ENCODE assay signal across 23 cellular contexts in genomic region chr2:10891848-10892247, GRCh38. TPM values are rescaled to one million over a fixed set of nuclear protein-coding genes. Genes with fewer than 3 reads are reported as not detected.
DNase-seq lines count a peak whose midpoint lies in the region; ATAC-seq, FAIRE-seq and TF ChIP-seq lines count a peak whose summit lies in the region.
"Had no signal": no experiment of that assay in that cellular context is flagged by ENCODE, and none has a peak within 500 bp of the region (broad histone marks: within the 10 kb centered on the region; RNA-seq: fewer than 3 reads in every experiment).

No MANE protein-coding gene starts in this region.

- TF ChIP-seq POLR2A in A549 (IDR thresholded peaks at IDR 0.05; ENCODE audit: low read length) = no peak
- no peak for TF ChIP-seq POLR2A in K562 (conservative IDR thresholded peaks at IDR 0.05)
- no peak for TF ChIP-seq POLR2A in HepG2 (IDR thresholded peaks at IDR 0.05; ENCODE audit: insufficient read depth in 1 of 2, low read depth in 2 of 2, low read length in 2 of 2)

- TF ChIP-seq RAD21 in A549 (conservative IDR thresholded peaks at IDR 0.05 in 1 of 2, IDR thresholded peaks at IDR 0.05 in 1 of 2) (no peak), K562 (CRISPR knock-in tag; conservative IDR thresholded peaks at IDR 0.05 in 1 of 2, IDR thresholded peaks at IDR 0.05 in 1 of 2) (no peak), HepG2 (CRISPR knock-in tag; IDR thresholded peaks at IDR 0.05) (no peak)

- H3K27me3 Mint-ChIP-seq in stimulated activated memory B cell treated with anti-CD40 and anti-IgM and Interleukin-4, amounts not matched to agents 10 μg/mL and 1 μg/mL and 100 μg/mL, for 72 hours = peaks cover 52% of the 10 kb centered on the region

- no peak for ATAC-seq in A549
- no peak for ATAC-seq in K562
- ATAC-seq in HepG2 = no peak
- ATAC-seq in activated naive CD4-positive, alpha-beta T cell treated with anti-CD3 and anti-CD28 coated beads, Interleukin-2, amount 50 U/mL, for 72 hours = no peak
- ATAC-seq in stimulated activated memory B cell treated with anti-CD40 and anti-IgM and Interleukin-4, amounts not matched to agents 10 μg/mL and 1 μg/mL and 100 μg/mL, for 72 hours = no peak

- in situ Hi-C loops in K562 (cut with MboI) = no loop called here
- in situ Hi-C loops in HepG2 (cut with HindIII; ENCODE audit: extremely low pct_ligation_motif_present, low pct_unique_long_range_greater_than_20kb) = no loop called here

- H3K4me3 Mint-ChIP-seq in stimulated activated memory B cell treated with anti-CD40 and anti-IgM and Interleukin-4, amounts not matched to agents 10 μg/mL and 1 μg/mL and 100 μg/mL, for 72 hours = no peak overlapping the region
- H3K4me3 Mint-ChIP-seq: CD4-positive, alpha-beta memory T cell; CD8-positive, alpha-beta memory T cell had no signal

- no peak for FAIRE-seq in A549 (lab: Jason Lieb, UNC)
- no peak for FAIRE-seq in K562 (lab: Jason Lieb, UNC)
- FAIRE-seq in HepG2 (lab: Jason Lieb, UNC) = no peak
- FAIRE-seq: G401.6, GM12891, GM19239 had no signal

- WGBS in A549 (ENCODE audit: missing lambda C conversion rate) = 67% methylated on average over 5 of the region's 5 CpGs
- WGBS in K562 (ENCODE audit: insufficient coverage, low coverage, missing lambda C conversion rate) = 0% methylated on average over 5 of the region's 5 CpGs
- WGBS in HepG2 (ENCODE audit: low lambda C conversion rate) = 37% methylated on average over 5 of the region's 5 CpGs

- CTCF ChIA-PET in A549 (lab: Yijun Ruan, JAX) (interaction anchor here (1.4 to 3.7 kb wide), 4 partner anchors 18 to 232 kb away, joined by 3 to 16 read pairs (median 4); no protein-coding TSS in a partner anchor), K562 (lab: Yijun Ruan, JAX; ENCODE audit: low intra/inter-chr PET ratio) (no interaction called here), HepG2 (lab: Yijun Ruan, JAX; ENCODE audit: low intra/inter-chr PET ratio, low total read pairs) (no interaction called here)

- no peaks in the 10 kb centered on the region for H4K20me1 ChIP-seq in K562 (replicated peaks; ENCODE audit: control insufficient read depth, insufficient read depth, low read length)
- H4K20me1 ChIP-seq in HepG2 (ENCODE audit: insufficient read depth, low read length) = no peaks in the 10 kb centered on the region
- H4K20me1 ChIP-seq: BLaER1 had no signal

- no peaks in the 10 kb centered on the region for H3K36me3 Mint-ChIP-seq in activated naive CD4-positive, alpha-beta T cell treated with anti-CD3 and anti-CD28 coated beads, Interleukin-2, amount 50 U/mL, for 72 hours
- H3K36me3 Mint-ChIP-seq in stimulated activated memory B cell treated with anti-CD40 and anti-IgM and Interleukin-4, amounts not matched to agents 10 μg/mL and 1 μg/mL and 100 μg/mL, for 72 hours = no peaks in the 10 kb centered on the region
- H3K36me3 Mint-ChIP-seq: CD14-positive monocyte; CD4-positive, alpha-beta memory T cell; CD4-positive, CD25-positive, alpha-beta regulatory T cell; CD8-positive, alpha-beta memory T cell had no signal

- H2AFZ ChIP-seq in K562 (ENCODE audit: low read depth, low read length) (no peak overlapping the region), HepG2 (ENCODE audit: low read length) (no peak overlapping the region)

- H3K36me3 ChIP-seq in K562 (ENCODE audit: control insufficient read depth, insufficient read depth, low read length) = no peaks in the 10 kb centered on the region
- no peaks in the 10 kb centered on the region for H3K36me3 ChIP-seq in HepG2 (replicated peaks in 1 of 2; ENCODE audit: control insufficient read depth in 1 of 2, insufficient read depth in 2 of 2, low read length in 2 of 2)
- H3K36me3 ChIP-seq: BE2C, BLaER1 had no signal

- H3K9me3 ChIP-seq in A549 (no peaks in the 10 kb centered on the region), K562 (replicated peaks; ENCODE audit: control insufficient read depth, insufficient read depth, low read depth, low read length) (no peaks in the 10 kb centered on the region), HepG2 (ENCODE audit: low read length) (no peaks in the 10 kb centered on the region)
- H3K9me3 ChIP-seq: BE2C had no signal

- no peak for TF ChIP-seq CTCF in A549 (IDR thresholded peaks at IDR 0.05)
- TF ChIP-seq CTCF in K562 (IDR thresholded peaks at IDR 0.05 in 2 of 3, conservative IDR thresholded peaks at IDR 0.05 in 1 of 3; ENCODE audit: insufficient read depth in 2 of 3, low read depth in 1 of 3, low read length in 3 of 3) = no peak
- TF ChIP-seq CTCF in HepG2 (CRISPR knock-in tag; IDR thresholded peaks at IDR 0.05) = no peak

- H3K9me1 ChIP-seq in K562 (ENCODE audit: control insufficient read depth, insufficient read depth, low read length) = no peaks in the 10 kb centered on the region

- H3K4me1 ChIP-seq in A549 = no peaks in the 10 kb centered on the region
- 0 out of 5 replicates have a peak, but pooled peaks cover 0 to 3% of the 10 kb centered on the region in 2 experiments for H3K4me1 ChIP-seq in K562 (replicated peaks in 1 of 2; ENCODE audit: control insufficient read depth in 2 of 2, insufficient read depth in 2 of 2, low read length in 2 of 2)
- H3K4me1 ChIP-seq in HepG2 (ENCODE audit: insufficient read depth, low read length) = no peaks in the 10 kb centered on the region

- peaks cover 4 to 31% of the 10 kb centered on the region in 2 experiments; a peak in 2 of 5 replicates for H3K27me3 ChIP-seq in K562 (ENCODE audit: control insufficient read depth in 2 of 2, insufficient read depth in 2 of 2, low read length in 2 of 2)
- peaks cover 0 to 25% of the 10 kb centered on the region in 2 experiments; a peak in 2 of 5 replicates for H3K27me3 ChIP-seq in HepG2 (ENCODE audit: control insufficient read depth in 1 of 2, insufficient read depth in 2 of 2, low read length in 2 of 2)
- H3K27me3 ChIP-seq: BE2C, BLaER1 had no signal

- BruUV-seq in K562 (replicated peaks; lab: Mats Ljungman, UMichigan) = no TSS peak
- BruUV-seq in HepG2 (replicated peaks; lab: Mats Ljungman, UMichigan) = no TSS peak

- DNase-seq in A549 (ENCODE audit: low read depth in 1 of 2, low spot score in 1 of 2) (no peak), K562 (ENCODE audit: extremely low read depth in 1 of 4, low spot score in 3 of 4) (no peak), HepG2 (ENCODE audit: low spot score) (no peak)
- DNase-seq in activated naive CD4-positive, alpha-beta T cell treated with anti-CD3 and anti-CD28 coated beads, Interleukin-2, amount 50 U/mL, for 72 hours (ENCODE audit: low spot score in 2 of 2) = no peak
- DNase-seq: ACHN; BE2C; CD4-positive, alpha-beta memory T cell; CD4-positive, CD25-positive, alpha-beta regulatory T cell; CD8-positive, alpha-beta memory T cell; COR-L47; DMS153; DMS53; DMS79; DND-41; GF-D8 had no signal

- H3K4me2 ChIP-seq in A549 (no peak overlapping the region), K562 (ENCODE audit: insufficient read depth, low read length) (no peak overlapping the region), HepG2 (ENCODE audit: low read depth, low read length) (no peak overlapping the region)
- H3K4me2 ChIP-seq: BLaER1 had no signal

- TF ChIP-seq EP300 in A549 (IDR thresholded peaks at IDR 0.05) (no peak), K562 (IDR thresholded peaks at IDR 0.05; ENCODE audit: low read length) (no peak), HepG2 (IDR thresholded peaks at IDR 0.05; ENCODE audit: low read depth in 2 of 2, low read length in 2 of 2) (no peak), HepG2 (CRISPR knock-in tag; IDR thresholded peaks at IDR 0.05; ENCODE audit: borderline replicate concordance) (no peak)

- intact Hi-C loops in K562 (cut with micrococcal nuclease) (no loop called here), HepG2 (cut with micrococcal nuclease; ENCODE audit: unreplicated experiment) (loop anchor here (10.0 kb wide), 1 partner anchor 1027 kb away; no protein-coding TSS in a partner anchor)

- H3K9ac ChIP-seq in K562 (ENCODE audit: insufficient read depth in 1 of 2, low read depth in 2 of 2, low read length in 2 of 2) = no peak overlapping the region
- H3K9ac ChIP-seq in HepG2 (ENCODE audit: insufficient read depth, low read depth, low read length) = no peak overlapping the region
- H3K9ac ChIP-seq: BLaER1 had no signal

- POLR2A ChIA-PET in A549 (lab: Yijun Ruan, JAX) (no interaction called here), K562 (lab: Yijun Ruan, JAX) (no interaction called here), HepG2 (lab: Yijun Ruan, JAX) (no interaction called here)

- no peaks in the 10 kb centered on the region for H3K9me3 Mint-ChIP-seq in activated naive CD4-positive, alpha-beta T cell treated with anti-CD3 and anti-CD28 coated beads, Interleukin-2, amount 50 U/mL, for 72 hours
- H3K9me3 Mint-ChIP-seq in stimulated activated memory B cell treated with anti-CD40 and anti-IgM and Interleukin-4, amounts not matched to agents 10 μg/mL and 1 μg/mL and 100 μg/mL, for 72 hours = peaks cover 7% of the 10 kb centered on the region
- H3K9me3 Mint-ChIP-seq: CD4-positive, CD25-positive, alpha-beta regulatory T cell; CD8-positive, alpha-beta memory T cell had no signal

- H3K4me3 ChIP-seq in A549 (no peak overlapping the region), K562 (no peak overlapping the region), HepG2 (replicated peaks in 1 of 3; ENCODE audit: insufficient read depth in 1 of 3, low read depth in 2 of 3, low read length in 3 of 3) (no peak overlapping the region)
- H3K4me3 ChIP-seq: BLaER1 had no signal

- H3K27ac ChIP-seq in A549 (no peak overlapping the region), K562 (ENCODE audit: extremely low read depth, low read depth, low read length) (no peak overlapping the region), HepG2 (ENCODE audit: extremely low read length, insufficient read depth, low read length) (no peak overlapping the region)
- H3K27ac ChIP-seq: 22Rv1, BLaER1 had no signal

- H3K79me2 ChIP-seq in K562 (ENCODE audit: control insufficient read depth, insufficient read depth, low read length) (no peaks in the 10 kb centered on the region), HepG2 (ENCODE audit: insufficient read depth, low read length) (no peaks in the 10 kb centered on the region)

- no peaks in the 10 kb centered on the region for H3K4me1 Mint-ChIP-seq in stimulated activated memory B cell treated with anti-CD40 and anti-IgM and Interleukin-4, amounts not matched to agents 10 μg/mL and 1 μg/mL and 100 μg/mL, for 72 hours
- H3K4me1 Mint-ChIP-seq: CD14-positive monocyte; CD4-positive, alpha-beta memory T cell; CD4-positive, CD25-positive, alpha-beta regulatory T cell; CD8-positive, alpha-beta memory T cell had no signal

- no peak overlapping the region for H3K27ac Mint-ChIP-seq in activated naive CD4-positive, alpha-beta T cell treated with anti-CD3 and anti-CD28 coated beads, Interleukin-2, amount 50 U/mL, for 72 hours
- no peak overlapping the region for H3K27ac Mint-ChIP-seq in stimulated activated memory B cell treated with anti-CD40 and anti-IgM and Interleukin-4, amounts not matched to agents 10 μg/mL and 1 μg/mL and 100 μg/mL, for 72 hours
- H3K27ac Mint-ChIP-seq: CD14-positive monocyte; CD8-positive, alpha-beta memory T cell had no signal

RNA-seq across cellular contexts. Expression of gene KCNF1, which starts 19.9 kb away (rescaled TPM):
- 4.4 and 5.6 TPM in 2 replicates for polyA plus RNA-seq in A549 (2011; rRNA removed)
- polyA plus RNA-seq in A549 (2012; cell fraction: cytosol; rRNA removed) = 16.6 and 23.6 TPM in 2 replicates
- polyA plus RNA-seq in A549 (2012; cell fraction: nucleus; rRNA removed) = 19.0 and 25.7 TPM in 2 replicates
- 3.7 to 4.2 TPM (median 4.0 TPM) in 3 replicates for polyA plus RNA-seq in A549 (2017; fragmentation: RNase III; extraction: RNeasy Plus Mini Kit Qiagen cat#74134 plus additional on column Dnase treatment)
- 8.1 and 10.3 TPM in 2 replicates for polyA minus RNA-seq in A549 (2011; rRNA and poly(A)+ RNA removed)
- total RNA-seq in K562 (2011; cell fraction: chromatin; rRNA removed; ENCODE audit: low replicate concordance) = not detected in 2 replicates
- total RNA-seq in K562 (2011; cell fraction: nucleolus; rRNA removed) = not detected in 2 replicates
- total RNA-seq in K562 (2011; cell fraction: nucleoplasm; rRNA removed) = not detected in 2 replicates
- not detected in 2 replicates for total RNA-seq in K562 (2014; rRNA removed)
- total RNA-seq in K562 (2014; rRNA removed; fragmentation: Illumina TruSeq; extraction: Trizol) = not detected in 2 replicates
- total RNA-seq in K562 (2015; rRNA removed; fragmentation: Illumina TruSeq; extraction: Trizol) = not detected in 2 replicates
- total RNA-seq in K562 (2021) = not detected in 2 replicates
- not detected in 2 replicates for polyA plus RNA-seq in K562 (2011; rRNA removed)
- not detected in 2 replicates for polyA plus RNA-seq in K562 (2011; cell fraction: cytosol; rRNA removed)
- polyA plus RNA-seq in K562 (2011; cell fraction: nucleus; rRNA removed) = not detected in 2 replicates
- not detected in 2 replicates for polyA plus RNA-seq in K562 (2012)
- polyA plus RNA-seq in K562 (2014; fragmentation: Illumina TruSeq; extraction: Trizol) = not detected in 2 replicates
- polyA plus RNA-seq in K562 (2014; fragmentation: Nextera tagmentation; extraction: Ambion mirVana) = not detected
- not detected in 2 replicates for polyA plus RNA-seq in K562 (2014; rRNA removed)
- polyA minus RNA-seq in K562 (2011; rRNA and poly(A)+ RNA removed) = not detected in 2 replicates
- polyA minus RNA-seq in K562 (2011; cell fraction: cytosol; rRNA and poly(A)+ RNA removed) = not detected in 2 replicates
- not detected in 2 replicates for polyA minus RNA-seq in K562 (2011; cell fraction: nucleus; rRNA and poly(A)+ RNA removed)
- 0.09 and 0.15 TPM in 2 replicates for total RNA-seq in HepG2 (2016; rRNA removed; fragmentation: Illumina TruSeq; extraction: Trizol)
- total RNA-seq in HepG2 (2016; cell fraction: cytosol; rRNA removed; fragmentation: Illumina TruSeq; extraction: Trizol; ENCODE audit: low read depth) = not detected in 2 replicates
- 0.24 TPM in 1 of 2 replicates, not detected in the other for total RNA-seq in HepG2 (2016; cell fraction: insoluble cytoplasmic fraction; rRNA removed; fragmentation: Illumina TruSeq; extraction: Trizol)
- total RNA-seq in HepG2 (2016; cell fraction: membrane; rRNA removed; fragmentation: Illumina TruSeq; extraction: Trizol) = 0.09 and 0.17 TPM in 2 replicates
- total RNA-seq in HepG2 (2016; cell fraction: nucleus; rRNA removed; fragmentation: Illumina TruSeq; extraction: Trizol) = 0.22 TPM in 1 of 2 replicates, not detected in the other
- polyA plus RNA-seq in HepG2 (2011; rRNA removed) = 0.12 and 0.17 TPM in 2 replicates
- polyA plus RNA-seq in HepG2 (2011; cell fraction: cytosol; rRNA removed) = 0.09 and 0.19 TPM in 2 replicates
- 0.14 and 0.16 TPM in 2 replicates for polyA plus RNA-seq in HepG2 (2011; cell fraction: nucleus; rRNA removed)
- polyA plus RNA-seq in HepG2 (2012) = 0.05 TPM in 1 of 2 replicates, not detected in the other
- polyA plus RNA-seq in HepG2 (2016; cell fraction: cytosol; fragmentation: Illumina TruSeq; extraction: Trizol; ENCODE audit: low read depth) = 0.07 and 0.10 TPM in 2 replicates
- polyA plus RNA-seq in HepG2 (2016; cell fraction: insoluble cytoplasmic fraction; fragmentation: Illumina TruSeq; extraction: Trizol; ENCODE audit: low read depth) = 0.13 TPM in 2 replicates
- polyA plus RNA-seq in HepG2 (2016; cell fraction: membrane; fragmentation: Illumina TruSeq; extraction: Trizol; ENCODE audit: low read depth) = 0.15 and 0.18 TPM in 2 replicates
- 0.33 and 0.39 TPM in 2 replicates for polyA plus RNA-seq in HepG2 (2016; cell fraction: nucleus; fragmentation: Illumina TruSeq; extraction: Trizol; ENCODE audit: insufficient read depth, low read depth)
- 0.18 TPM in 1 of 2 replicates, not detected in the other for polyA minus RNA-seq in HepG2 (2011; rRNA and poly(A)+ RNA removed; ENCODE audit: low replicate concordance)
- 0.26 TPM in 1 of 2 replicates, not detected in the other for polyA minus RNA-seq in HepG2 (2011; cell fraction: cytosol; rRNA and poly(A)+ RNA removed)
- not detected in 2 replicates for polyA minus RNA-seq in HepG2 (2011; cell fraction: nucleus; rRNA and poly(A)+ RNA removed)
- not detected for total RNA-seq in activated naive CD4-positive, alpha-beta T cell treated with anti-CD3 and anti-CD28 coated beads, Interleukin-2, amount 50 U/mL, for 72 hours
- total RNA-seq: CD4-positive, alpha-beta memory T cell; CD4-positive, CD25-positive, alpha-beta regulatory T cell; CD8-positive, alpha-beta memory T cell; Daoy had no signal
- polyA plus RNA-seq: CD14-positive monocyte; CD4-positive, alpha-beta memory T cell; CD4-positive, CD25-positive, alpha-beta regulatory T cell; CD8-positive, alpha-beta memory T cell had no signal
